In the genomic region with DNA sequence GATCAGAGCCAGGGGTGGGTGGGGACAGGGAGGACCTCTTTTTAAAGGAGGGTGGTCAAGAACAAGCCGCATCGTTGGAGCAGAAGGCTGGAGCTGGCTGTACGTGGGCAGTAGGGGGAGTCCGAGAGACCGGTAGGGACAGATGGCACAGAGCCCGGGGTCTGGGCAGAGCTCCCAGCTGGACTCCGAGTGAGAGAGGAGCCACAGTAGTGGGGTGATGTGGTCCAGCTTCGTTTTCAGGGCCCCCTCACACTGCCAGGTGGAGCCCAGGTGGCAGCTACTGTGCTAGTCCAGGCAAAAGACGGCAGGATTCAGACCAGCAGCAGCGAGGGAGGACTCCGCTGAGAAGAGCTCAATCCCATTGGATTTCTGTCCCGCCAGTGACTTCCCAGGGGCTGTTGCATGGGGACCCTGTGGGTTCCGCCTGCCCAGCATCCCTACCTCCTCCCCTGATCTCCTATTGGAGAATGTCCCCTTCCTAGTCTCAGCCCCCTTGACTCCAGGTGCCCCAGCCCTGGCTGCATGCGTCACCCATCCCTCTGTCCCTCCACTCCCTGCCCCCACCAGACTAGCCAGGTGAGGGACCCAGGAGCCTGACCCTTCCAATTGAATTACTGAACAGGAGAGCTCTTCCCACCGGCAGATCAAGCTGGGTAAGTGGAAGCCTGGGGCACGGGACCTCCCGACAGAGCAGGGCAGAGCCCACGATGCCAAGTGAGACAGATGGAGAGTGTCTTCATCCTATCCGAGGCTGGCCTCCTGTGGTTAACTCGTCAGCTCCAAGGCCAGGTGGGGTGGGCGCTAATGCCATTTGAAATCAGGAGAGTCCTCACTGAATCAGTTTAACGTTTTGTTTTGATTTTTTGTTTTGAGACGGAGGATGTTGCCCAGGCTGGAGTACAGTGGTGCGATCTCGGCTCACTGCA, we compare ENCODE assay signal across 9 cellular contexts. TPM values are rescaled to one million over a fixed set of nuclear protein-coding genes. Genes with fewer than 3 reads are reported as not detected.
DNase-seq lines count a peak whose midpoint lies in the region; ATAC-seq and TF ChIP-seq lines count a peak whose summit lies in the region.
"Had no signal": no experiment of that assay in that cellular context is flagged by ENCODE, and none has a peak within 500 bp of the region (broad histone marks: within the 10 kb centered on the region; RNA-seq: fewer than 3 reads in every experiment).

No MANE protein-coding gene starts in this region.

- TF ChIP-seq CTCF in OCI-LY1 (IDR thresholded peaks at IDR 0.05; ENCODE audit: low read length) (peak; percentile 36), mucosa of descending colon (IDR thresholded peaks at IDR 0.05) (no peak)

- H3K4me3 Mint-ChIP-seq in activated naive CD4-positive, alpha-beta T cell treated with anti-CD3 and anti-CD28 coated beads, Interleukin-2, amount 50 U/mL, for 24 hours: peak overlapping the region; percentile 75

- H3K4me3 ChIP-seq in OCI-LY1 (ENCODE audit: low read depth, low read length, poor library complexity, severe bottlenecking): peak overlapping the region; percentile 95
- no peak overlapping the region for H3K4me3 ChIP-seq in mucosa of descending colon

- H3F3A ChIP-seq in OCI-LY1 (ENCODE audit: insufficient read depth, low read length): no peaks in the 10 kb centered on the region

- ATAC-seq in mucosa of descending colon: no peak
- no peak for ATAC-seq in HG03196 (IDR thresholded peaks at IDR 0.05; ENCODE audit: unreplicated experiment)

- no peaks in the 10 kb centered on the region for H3K9me2 ChIP-seq in OCI-LY1 (ENCODE audit: low read depth, low read length)

- no peaks in the 10 kb centered on the region for H3K36me3 Mint-ChIP-seq in activated naive CD4-positive, alpha-beta T cell treated with anti-CD3 and anti-CD28 coated beads, Interleukin-2, amount 50 U/mL, for 24 hours

- H3K9me3 Mint-ChIP-seq in activated naive CD4-positive, alpha-beta T cell treated with anti-CD3 and anti-CD28 coated beads, Interleukin-2, amount 50 U/mL, for 24 hours: no peaks in the 10 kb centered on the region

- peaks cover 30% of the 10 kb centered on the region for H3K4me1 Mint-ChIP-seq in activated naive CD4-positive, alpha-beta T cell treated with anti-CD3 and anti-CD28 coated beads, Interleukin-2, amount 50 U/mL, for 24 hours

- H4K20me1 ChIP-seq in OCI-LY1 (ENCODE audit: insufficient read depth, low read length): no peaks in the 10 kb centered on the region

- H3K79me2 ChIP-seq in OCI-LY1 (ENCODE audit: insufficient read depth, low read length): no peaks in the 10 kb centered on the region

- no peak overlapping the region; the same call in 1 of the 2 replicates for H3K9ac ChIP-seq in OCI-LY1 (ENCODE audit: low read length)

- peaks cover 30% of the 10 kb centered on the region for H3K36me3 ChIP-seq in OCI-LY1 (ENCODE audit: insufficient read depth, low read length)
- H3K36me3 ChIP-seq in mucosa of descending colon (ENCODE audit: low read depth): no peaks in the 10 kb centered on the region

- no peak for DNase-seq in activated naive CD4-positive, alpha-beta T cell treated with anti-CD3 and anti-CD28 coated beads, Interleukin-2, amount 50 U/mL, for 16 hours
- DNase-seq in cerebellum (ENCODE audit: low spot score) (peak; percentile 78), mucosa of descending colon (peak; percentile 54 to 66 (median 66)), NCI-H1417 treated with DMSO at 0.1 percent for 48 hours (lab: John Stamatoyannopoulos, UW) (no peak), Kasumi-1 (lab: John Stamatoyannopoulos, UW) (no peak)

- H3K4me1 ChIP-seq in OCI-LY1 (ENCODE audit: insufficient read depth, low read length, severe bottlenecking) (peaks cover 45% of the 10 kb centered on the region), mucosa of descending colon (ENCODE audit: low read depth) (no peaks in the 10 kb centered on the region)

- H3K27ac Mint-ChIP-seq in activated naive CD4-positive, alpha-beta T cell treated with anti-CD3 and anti-CD28 coated beads, Interleukin-2, amount 50 U/mL, for 24 hours: peak overlapping the region; percentile 74

- peak overlapping the region; percentile 6; the same call in 1 of the 2 replicates for H3K4me2 ChIP-seq in OCI-LY1 (ENCODE audit: low read length)

- H2AFZ ChIP-seq in OCI-LY1 (ENCODE audit: low read length): no peak overlapping the region

- H3K27me3 ChIP-seq in OCI-LY1 (ENCODE audit: insufficient read depth, low read length): no peaks in the 10 kb centered on the region

- H3K27me3 Mint-ChIP-seq in activated naive CD4-positive, alpha-beta T cell treated with anti-CD3 and anti-CD28 coated beads, Interleukin-2, amount 50 U/mL, for 24 hours: no peaks in the 10 kb centered on the region

- intact Hi-C loops in mucosa of descending colon (cut with DNase I, micrococcal nuclease): no loop called here

- H3K9me3 ChIP-seq in OCI-LY1 (ENCODE audit: low read length) (no peaks in the 10 kb centered on the region), mucosa of descending colon (no peaks in the 10 kb centered on the region)

- peak overlapping the region; percentile 100 for H3K27ac ChIP-seq in OCI-LY1 (ENCODE audit: low read depth, low read length, poor library complexity, severe bottlenecking)
- H3K27ac ChIP-seq: epithelial cell of prostate had no signal

RNA-seq across cellular contexts. Expression of a gene that starts 2.9 kb away (rescaled TPM):
- total RNA-seq in cerebellum: 9.3 TPM
- 10 to 100 TPM; 35.0 to 47.8 (median 36.7) TPM for total RNA-seq in mucosa of descending colon

RNA-seq across cellular contexts. Expression of a gene that starts 11.6 kb away (rescaled TPM):
- total RNA-seq in cerebellum (21.6 TPM), mucosa of descending colon (10 to 100 TPM; 52.2 to 72.3 (median 68.9) TPM)

RNA-seq across cellular contexts. Expression of a gene that starts 18.7 kb away (rescaled TPM):
- total RNA-seq in cerebellum: not detected
- under 1 TPM; 0.43 to 0.78 (median 0.54) TPM for total RNA-seq in mucosa of descending colon

RNA-seq across cellular contexts. Expression of a gene that starts 21.2 kb away (rescaled TPM):
- total RNA-seq in cerebellum: 2.6 TPM
- 10 to 100 TPM in 2 of 3 donors, 1 to 10 TPM in 1; 3.5 to 21.2 (median 10.2) TPM for total RNA-seq in mucosa of descending colon

RNA-seq across cellular contexts. Expression of a gene that starts 37.2 kb away (rescaled TPM):
- total RNA-seq in cerebellum (107 TPM), mucosa of descending colon (10 to 100 TPM in 1 of 3 donors, 1 to 10 TPM in 2; 3.0 to 66.9 (median 7.0) TPM)

Comparison
In these comparisons a context has a peak if more than half of its experiments do, and no peak if none do; other contexts are left out.
1. DNase-seq: peak in cerebellum (single experiment) and mucosa of descending colon (3 of 3); none in activated naive CD4-positive, alpha-beta T cell treated with anti-CD3 and anti-CD28 coated beads, Interleukin-2, amount 50 U/mL, for 16 hours (single experiment), NCI-H1417 treated with DMSO at 0.1 percent for 48 hours (single experiment) and Kasumi-1 (0 of 2).